In genomic region chr19:658059-658839, GRCh38 we compare ENCODE assay signal across 15 cellular contexts. TPM values are rescaled to one million over a fixed set of nuclear protein-coding genes. Genes with fewer than 3 reads are reported as not detected.
DNase-seq lines count a peak whose midpoint lies in the region; ATAC-seq, FAIRE-seq and TF ChIP-seq lines count a peak whose summit lies in the region.
"Had no signal": no experiment of that assay in that cellular context is flagged by ENCODE, and none has a peak within 500 bp of the region (broad histone marks: within the 10 kb centered on the region; RNA-seq: fewer than 3 reads in every experiment).

No MANE protein-coding gene starts in this region.

- H4K20me1 ChIP-seq in BLaER1, result peaks cover 97% of the 10 kb centered on the region

- no peaks in the 10 kb centered on the region for H3K9me3 Mint-ChIP-seq in natural killer cell

- H3K36me3 ChIP-seq in BLaER1, result peaks cover 70% of the 10 kb centered on the region
- H3K36me3 ChIP-seq in effector memory CD4-positive, alpha-beta T cell (ENCODE audit: control insufficient read depth, insufficient read depth, low read length), result peaks cover 40% of the 10 kb centered on the region

- peak; percentile 3 for TF ChIP-seq POLR2A in GM18951 (IDR thresholded peaks at IDR 0.05; ENCODE audit: extremely low read depth, insufficient read depth, insufficient read length)

- peak overlapping the region; percentile 41; the same call in 1 of the 2 replicates for H3K9ac ChIP-seq in BLaER1
- H3K9ac ChIP-seq: SK-N-SH had no signal

- H3K27me3 ChIP-seq in BLaER1, result no peaks in the 10 kb centered on the region
- no peaks in the 10 kb centered on the region for H3K27me3 ChIP-seq in effector memory CD4-positive, alpha-beta T cell (replicated peaks; ENCODE audit: control insufficient read depth, insufficient read depth, low read length, poor library complexity, severe bottlenecking)

- no peak overlapping the region for H3K27ac ChIP-seq in BLaER1
- H3K27ac ChIP-seq in effector memory CD4-positive, alpha-beta T cell (ENCODE audit: insufficient read depth, low read length, poor library complexity, severe bottlenecking), result peak overlapping the region; percentile 94
- H3K27ac ChIP-seq: VCaP had no signal

- no peak for TF ChIP-seq CTCF in natural killer cell (IDR thresholded peaks at IDR 0.05)

- peaks cover 54 to 69% of the 10 kb centered on the region in 2 donors for H3K4me1 Mint-ChIP-seq in natural killer cell

- in situ Hi-C loops in GM18951 (cut with MboI; ENCODE audit: low sequenced_read_pairs, unreplicated experiment), result no loop called here

- peak overlapping the region; percentile 80 for H3K4me3 Mint-ChIP-seq in natural killer cell

- H3K4me1 ChIP-seq in BLaER1, result peaks cover 56% of the 10 kb centered on the region
- H3K4me1 ChIP-seq in effector memory CD4-positive, alpha-beta T cell (ENCODE audit: control insufficient read depth, insufficient read depth, low read length, poor library complexity, severe bottlenecking), result peaks cover 62% of the 10 kb centered on the region

- no peaks in the 10 kb centered on the region for H3K9me3 ChIP-seq in BLaER1
- no peaks in the 10 kb centered on the region for H3K9me3 ChIP-seq in effector memory CD4-positive, alpha-beta T cell (ENCODE audit: control insufficient read depth, low read length)
- H3K9me3 ChIP-seq: mucosa of descending colon, SK-N-SH had no signal

- H3K4me2 ChIP-seq in BLaER1, result no peak overlapping the region
- H3K4me2 ChIP-seq: SK-N-SH had no signal

- H3K4me3 ChIP-seq in BLaER1, result no peak overlapping the region
- H3K4me3 ChIP-seq in effector memory CD4-positive, alpha-beta T cell (ENCODE audit: insufficient read depth, low read depth, low read length, poor library complexity, severe bottlenecking), result no peak overlapping the region
- H3K4me3 ChIP-seq: mucosa of descending colon had no signal

- H3K36me3 Mint-ChIP-seq in natural killer cell, result no peaks in the 10 kb centered on the region

- H3K27ac Mint-ChIP-seq in natural killer cell, result peak overlapping the region; percentile 98

- no peak for FAIRE-seq in RCC 7860 (lab: Jason Lieb, UNC)

- DNase-seq in effector memory CD4-positive, alpha-beta T cell, result no peak
- DNase-seq in natural killer cell (no peak), HuH-7.5 (ENCODE audit: low spot score) (no peak), COLO829 (ENCODE audit: low spot score) (no peak), T1000 (lab: John Stamatoyannopoulos, UW) (no peak), RCC 7860 (ENCODE audit: low spot score) (no peak)
- DNase-seq: activated CD8-positive, alpha-beta memory T cell treated with anti-CD3 and anti-CD28 coated beads, Interleukin-2, amount 50 U/mL, for 4 hours; dermis blood vessel endothelial cell; EL; SK-N-SH; stimulated activated CD4-positive, alpha-beta T cell treated with anti-CD3 and anti-CD28 coated beads, Interleukin-1b, Interleukin-23, amount 100 ng/mL, for 48 hours had no signal

- H3K27me3 Mint-ChIP-seq in natural killer cell (ENCODE audit: low read depth in 2 of 2), result no peaks in the 10 kb centered on the region

- intact Hi-C loops in natural killer cell (cut with micrococcal nuclease), result no loop called here

- ATAC-seq in natural killer cell, result no peak
- ATAC-seq: mucosa of descending colon had no signal

RNA-seq across cellular contexts. Expression of gene RNF126, which starts 4.8 kb away (rescaled TPM):
- 100 to 1,000 TPM; 119 to 149 (median 146) TPM for total RNA-seq in natural killer cell

RNA-seq across cellular contexts. Expression of gene FSTL3, which starts 17.9 kb away (rescaled TPM):
- total RNA-seq in natural killer cell, result 1 to 10 TPM; 1.5 to 1.9 (median 1.5) TPM

RNA-seq across cellular contexts. Expression of gene FGF22, which starts 18.6 kb away (rescaled TPM):
- under 1 TPM; 0.31 to 0.58 (median 0.41) TPM for total RNA-seq in natural killer cell
- total RNA-seq: dermis blood vessel endothelial cell had no signal

RNA-seq across cellular contexts. Expression of gene POLRMT, which starts 24.9 kb away (rescaled TPM):
- total RNA-seq in natural killer cell, result 10 to 100 TPM; 57.2 to 58.5 (median 57.6) TPM

RNA-seq across cellular contexts. Expression of gene PRSS57, which starts 37.0 kb away (rescaled TPM):
- 10 to 100 TPM in 1 of 3 donors, 1 to 10 TPM in 2; 1.5 to 11.7 (median 4.5) TPM for total RNA-seq in natural killer cell
- total RNA-seq: dermis blood vessel endothelial cell, mucosa of descending colon had no signal
